15 cellular contexts compared by ENCODE assay signal in genomic region chr4:87657525-87657924, GRCh38. TPM values are rescaled to one million over a fixed set of nuclear protein-coding genes. Genes with fewer than 3 reads are reported as not detected.
DNase-seq lines count a peak whose midpoint lies in the region; ATAC-seq and TF ChIP-seq lines count a peak whose summit lies in the region.
"Had no signal": no experiment of that assay in that cellular context is flagged by ENCODE, and none has a peak within 500 bp of the region (broad histone marks: within the 10 kb centered on the region; RNA-seq: fewer than 3 reads in every experiment).

No MANE protein-coding gene starts in this region.

- peaks cover 19% of the 10 kb centered on the region for H3K4me1 ChIP-seq in foreskin keratinocyte
- H3K4me1 ChIP-seq: body of pancreas had no signal

- ATAC-seq in foreskin keratinocyte (peak; percentile 66), GM19351 (IDR thresholded peaks at IDR 0.05; ENCODE audit: unreplicated experiment) (no peak)
- no peak for ATAC-seq in natural killer cell treated with Interleukin-12 subunit alpha and Interleukin-12 subunit beta and Interleukin-15 and Interleukin-18, amount 100 ng/mL, for 72 hours
- ATAC-seq: body of pancreas had no signal

- no peak for TF ChIP-seq CTCF in foreskin keratinocyte (conservative IDR thresholded peaks at IDR 0.05)

- no peaks in the 10 kb centered on the region for H3K36me3 Mint-ChIP-seq in natural killer cell treated with Interleukin-12 subunit alpha and Interleukin-12 subunit beta and Interleukin-15 and Interleukin-18, amount 100 ng/mL, for 72 hours

- H3K27ac Mint-ChIP-seq in natural killer cell treated with Interleukin-12 subunit alpha and Interleukin-12 subunit beta and Interleukin-15 and Interleukin-18, amount 100 ng/mL, for 72 hours: no peak overlapping the region

- H3K4me3 Mint-ChIP-seq in natural killer cell treated with Interleukin-12 subunit alpha and Interleukin-12 subunit beta and Interleukin-15 and Interleukin-18, amount 100 ng/mL, for 72 hours: no peak overlapping the region

- H3K4me1 Mint-ChIP-seq in natural killer cell treated with Interleukin-12 subunit alpha and Interleukin-12 subunit beta and Interleukin-15 and Interleukin-18, amount 100 ng/mL, for 72 hours (ENCODE audit: low read depth in 2 of 2): peaks cover 0 to 4% of the 10 kb centered on the region in 2 donors

- H3K27ac ChIP-seq in foreskin keratinocyte: no peak overlapping the region
- H3K27ac ChIP-seq: body of pancreas, tibial nerve had no signal

- no peak overlapping the region for H3K4me3 ChIP-seq in H7 (ENCODE audit: insufficient read depth, low read depth, low read length)
- H3K4me3 ChIP-seq: body of pancreas, mucosa of descending colon, tibial nerve had no signal

- H3K27me3 Mint-ChIP-seq in natural killer cell treated with Interleukin-12 subunit alpha and Interleukin-12 subunit beta and Interleukin-15 and Interleukin-18, amount 100 ng/mL, for 72 hours: peaks cover 10 to 18% of the 10 kb centered on the region in 2 donors

- H3K27me3 ChIP-seq in foreskin keratinocyte (no peaks in the 10 kb centered on the region), H7 (ENCODE audit: control insufficient read depth, insufficient read depth, low read length) (no peaks in the 10 kb centered on the region)
- H3K27me3 ChIP-seq: body of pancreas, tibial nerve had no signal

- peak; percentile 70 for DNase-seq in A172 (ENCODE audit: low spot score)
- peak; percentile 70 for DNase-seq in HS-5 (ENCODE audit: low read depth)
- peak; percentile 47 for DNase-seq in amniotic epithelial cell (ENCODE audit: low read depth)
- peak; percentile 51 to 81 for DNase-seq in foreskin keratinocyte
- no peak for DNase-seq in H7
- DNase-seq in NAMALWA (ENCODE audit: low spot score): no peak
- DNase-seq in natural killer cell treated with Interleukin-12 subunit alpha and Interleukin-12 subunit beta and Interleukin-15 and Interleukin-18, amount 100 ng/mL, for 72 hours (ENCODE audit: low spot score): no peak
- DNase-seq: 8988T, body of pancreas, mucosa of descending colon, NCI-H1105, NCI-H446 treated with DMSO at 0.1 percent for 48 hours, posterior cingulate gyrus had no signal

- H3K36me3 ChIP-seq in H7 (replicated peaks; ENCODE audit: control insufficient read depth, insufficient read depth, low read length): no peaks in the 10 kb centered on the region
- H3K36me3 ChIP-seq: tibial nerve had no signal

- peaks cover 3% of the 10 kb centered on the region for H3K9me3 Mint-ChIP-seq in natural killer cell treated with Interleukin-12 subunit alpha and Interleukin-12 subunit beta and Interleukin-15 and Interleukin-18, amount 100 ng/mL, for 72 hours

RNA-seq across cellular contexts. Expression of gene DMP1, which starts 7.4 kb away (rescaled TPM):
- total RNA-seq in A172 (2014; rRNA removed; shearing (Covaris generic)): not detected in 2 replicates
- total RNA-seq in foreskin keratinocyte: not detected in 2 replicates
- polyA plus RNA-seq in foreskin keratinocyte: not detected in 2 replicates
- total RNA-seq in H7 (2014; rRNA removed; shearing (Covaris generic)): not detected in 2 replicates
- not detected for total RNA-seq in natural killer cell treated with Interleukin-12 subunit alpha and Interleukin-12 subunit beta and Interleukin-15 and Interleukin-18, amount 100 ng/mL, for 72 hours
- total RNA-seq: body of pancreas, mucosa of descending colon, tibial nerve had no signal

RNA-seq across cellular contexts. Expression of gene DSPP, which starts 49.2 kb away (rescaled TPM):
- not detected in 2 replicates for total RNA-seq in A172 (2014; rRNA removed; shearing (Covaris generic))
- total RNA-seq in foreskin keratinocyte: not detected in 2 replicates
- polyA plus RNA-seq in foreskin keratinocyte: not detected in 2 replicates
- not detected in 2 replicates for total RNA-seq in H7 (2014; rRNA removed; shearing (Covaris generic))
- total RNA-seq in natural killer cell treated with Interleukin-12 subunit alpha and Interleukin-12 subunit beta and Interleukin-15 and Interleukin-18, amount 100 ng/mL, for 72 hours: not detected
- total RNA-seq: body of pancreas, mucosa of descending colon, tibial nerve had no signal

Comparison
In these comparisons a context has a peak if more than half of its experiments do, and no peak if none do; other contexts are left out.
1. DNase-seq: peak in A172 (single experiment), HS-5 (single experiment), amniotic epithelial cell (single experiment) and foreskin keratinocyte (2 of 2); none in H7 (single experiment), NAMALWA (single experiment) and natural killer cell treated with Interleukin-12 subunit alpha and Interleukin-12 subunit beta and Interleukin-15 and Interleukin-18, amount 100 ng/mL, for 72 hours (single experiment).